30 cellular contexts compared by ENCODE assay signal in genomic region chrX:111114806-111115205, GRCh38. TPM values are rescaled to one million over a fixed set of nuclear protein-coding genes. Genes with fewer than 3 reads are reported as not detected.
A peak's percentile ranks its signal among the peaks of the same experiment; 100 is the strongest.
DNase-seq lines count a peak whose midpoint lies in the region; ATAC-seq and TF ChIP-seq lines count a peak whose summit lies in the region.
"Had no signal": no experiment of that assay in that cellular context is flagged by ENCODE, and none has a peak within 500 bp of the region (broad histone marks: within the 10 kb centered on the region; RNA-seq: fewer than 3 reads in every experiment).

No MANE protein-coding gene starts in this region.

- ATAC-seq in GM18502 (IDR thresholded peaks at IDR 0.05; ENCODE audit: poor library complexity, unreplicated experiment) = peak; percentile 83
- peak; percentile 57 for ATAC-seq in GM21786 (IDR thresholded peaks at IDR 0.05; ENCODE audit: unreplicated experiment)
- ATAC-seq in HG03342 (IDR thresholded peaks at IDR 0.05; ENCODE audit: unreplicated experiment) = peak; percentile 46
- no peak for ATAC-seq in GM19467 (IDR thresholded peaks at IDR 0.05; ENCODE audit: unreplicated experiment)
- ATAC-seq: A549; activated naive CD4-positive, alpha-beta T cell treated with anti-CD3 and anti-CD28 coated beads, Interleukin-2, amount 50 U/mL, for 72 hours; left colon; natural killer cell treated with Interleukin-12 subunit alpha and Interleukin-12 subunit beta and Interleukin-15 and Interleukin-18, amount 100 ng/mL, for 72 hours; sciatic nerve; T-cell had no signal

- H3K27ac ChIP-seq in dorsolateral prefrontal cortex = no peak overlapping the region
- H3K27ac ChIP-seq: A549, brain microvascular endothelial cell, prostate gland, thyroid gland, vagina, WERI-Rb-1 had no signal

- no peak for TF ChIP-seq CTCF in dorsolateral prefrontal cortex (IDR thresholded peaks at IDR 0.05 in 54 of 56, conservative IDR thresholded peaks at IDR 0.05 in 2 of 56; ENCODE audit: low read depth in 1 of 56, partially characterized antibody in 56 of 56)

- peaks cover 0 to 80% (median 22%) of the 10 kb centered on the region in 45 donors for H3K27me3 ChIP-seq in dorsolateral prefrontal cortex
- H3K27me3 ChIP-seq: brain microvascular endothelial cell, thyroid gland, vagina had no signal

- no peak overlapping the region for H3K4me3 ChIP-seq in dorsolateral prefrontal cortex
- H3K4me3 ChIP-seq: A549, prostate gland, thyroid gland, vagina had no signal

- intact Hi-C loops in dorsolateral prefrontal cortex (cut with DNase I) = no loop called here

- DNase-seq in islet precursor cell (peak; percentile 75), dorsolateral prefrontal cortex (no peak), NCI-H146 treated with DMSO at 0.1 percent for 48 hours (lab: John Stamatoyannopoulos, UW; ENCODE audit: unreplicated experiment) (no peak)
- no peak for DNase-seq in activated effector memory CD4-positive, alpha-beta T cell treated with Interleukin-2 at 50 U/mL for 16 hours
- DNase-seq: activated CD4-positive, alpha-beta T cell treated with anti-CD3 and anti-CD28 coated beads for 4 hours; amygdala; brain microvascular endothelial cell; CD4-positive, CD25-positive, alpha-beta regulatory T cell; H9; hypothalamus; left colon; mammary epithelial cell; NCI-H1436; NCI-H446; NCI-H82; occipital lobe; stimulated activated CD8-positive, alpha-beta memory T cell treated with anti-CD3 and anti-CD28 coated beads, Interleukin-4, amount 100 ng/mL, for 48 hours; T-cell; thyroid gland; WERI-Rb-1 had no signal

RNA-seq across cellular contexts. Expression of gene PAK3, which starts 18.8 kb away (rescaled TPM):
- total RNA-seq in dorsolateral prefrontal cortex = 100 to 1,000 TPM in 29 of 120 experiments, 10 to 100 TPM in 91; 30.4 to 141 (median 89.7) TPM
